8 cellular contexts compared by ENCODE assay signal in genomic region chr17:49031965-49032928, GRCh38. TPM values are rescaled to one million over a fixed set of nuclear protein-coding genes. Genes with fewer than 3 reads are reported as not detected.
DNase-seq lines count a peak whose midpoint lies in the region; ATAC-seq and TF ChIP-seq lines count a peak whose summit lies in the region.

No MANE protein-coding gene starts in this region.

- H3K4me1 Mint-ChIP-seq in immature natural killer cell, result peaks cover 4 to 6% of the 10 kb centered on the region in 2 donors

- in situ Hi-C loops in brain microvascular endothelial cell (cut with HindIII; ENCODE audit: low pct_ligation_motif_present, low sequenced_read_pairs), result loop anchor here (25.0 kb wide), 2 partner anchors 120 to 220 kb away; partner anchors contain the start of genes TTLL6 and UBE2Z

- no peaks in the 10 kb centered on the region for H3K36me3 Mint-ChIP-seq in immature natural killer cell

- peaks cover 25% of the 10 kb centered on the region for H3K36me3 ChIP-seq in SJSA1
- H3K36me3 ChIP-seq in brain microvascular endothelial cell (replicated peaks), result peaks cover 45% of the 10 kb centered on the region

- no peaks in the 10 kb centered on the region for H3K9me3 ChIP-seq in SJSA1 (replicated peaks)

- peak; percentile 86 for TF ChIP-seq CTCF in brain microvascular endothelial cell (IDR thresholded peaks at IDR 0.05; ENCODE audit: low read depth, low read length, missing control alignments)

- peak; percentile 69 for DNase-seq in activated effector memory CD4-positive, alpha-beta T cell treated with anti-CD3 and anti-CD28 coated beads, Interleukin-2, amount 50 U/mL, for 16 hours
- DNase-seq in activated effector memory CD4-positive, alpha-beta T cell treated with Interleukin-2 at 50 U/mL for 16 hours, result no peak
- DNase-seq in NCI-H1092 treated with DMSO at 0.1 percent for 48 hours (lab: John Stamatoyannopoulos, UW) (peak; percentile 60), SJSA1 (ENCODE audit: low read depth in 1 of 2, low spot score in 2 of 2) (peak; percentile 78 to 87), brain microvascular endothelial cell (peak; percentile 69), immature natural killer cell (peak; percentile 41 to 55 (median 52))
- DNase-seq in stimulated activated CD4-positive, alpha-beta T cell treated with anti-CD3 and anti-CD28 coated beads, Interleukin-2, amount 100 ng/mL, for 4 hours (ENCODE audit: low read depth), result peak; percentile 19

- H3K27ac ChIP-seq in SJSA1, result no peak overlapping the region
- no peak overlapping the region for H3K27ac ChIP-seq in brain microvascular endothelial cell

- 0 out of 2 replicates have a peak, but pooled peaks cover 3% of the 10 kb centered on the region for H3K4me1 ChIP-seq in SJSA1 (replicated peaks)

- no peak for ATAC-seq in GM18909 (IDR thresholded peaks at IDR 0.05; ENCODE audit: poor library complexity, unreplicated experiment)

- no peak overlapping the region for H3K4me3 Mint-ChIP-seq in immature natural killer cell

- H3K27me3 ChIP-seq in SJSA1 (replicated peaks), result no peaks in the 10 kb centered on the region
- no peaks in the 10 kb centered on the region for H3K27me3 ChIP-seq in brain microvascular endothelial cell (replicated peaks)

- H3K9me3 Mint-ChIP-seq in immature natural killer cell, result no peaks in the 10 kb centered on the region

- no peak overlapping the region for H3K4me3 ChIP-seq in SJSA1
- no peak overlapping the region for H3K4me3 ChIP-seq in brain microvascular endothelial cell (ENCODE audit: low read depth, low read length)

- H3K27ac Mint-ChIP-seq in immature natural killer cell, result no peak overlapping the region

- H3K27me3 Mint-ChIP-seq in immature natural killer cell (ENCODE audit: low read depth in 3 of 3), result peaks cover 4 to 8% (median 6%) of the 10 kb centered on the region in 3 donors

RNA-seq across cellular contexts. Expression of gene IGF2BP1, which starts 35.1 kb away (rescaled TPM):
- total RNA-seq in SJSA1 (2014; rRNA removed; shearing (Covaris generic)), result 5.0 and 8.7 TPM in 2 replicates
- not detected for polyA plus RNA-seq in immature natural killer cell
